Comparison of ENCODE assay signal across 29 cellular contexts in genomic region chr18:955379-956066, GRCh38. TPM values are rescaled to one million over a fixed set of nuclear protein-coding genes. Genes with fewer than 3 reads are reported as not detected.
"Had no signal": no experiment of that assay in that cellular context is flagged by ENCODE, and none has a peak within 500 bp of the region (broad histone marks: within the 10 kb centered on the region; RNA-seq: fewer than 3 reads in every experiment).

No MANE protein-coding gene starts in this region.

- H3K4me1 ChIP-seq: esophagus squamous epithelium, stomach, thyroid gland, upper lobe of left lung had no signal

- DNase-seq: activated CD4-positive, alpha-beta T cell treated with anti-CD3 and anti-CD28 coated beads, Interleukin-2, amount 50 U/mL, for 1 hour; activated CD8-positive, alpha-beta T cell treated with anti-CD3 and anti-CD28 coated beads for 36 hours; activated naive CD8-positive, alpha-beta T cell treated with anti-CD3 and anti-CD28 coated beads, Interleukin-2, amount 50 U/mL, for 24 hours; activated T-cell treated with anti-CD3 and anti-CD28 coated beads, Interleukin-2, amount 50 U/mL, for 4 hours; amygdala; caudate nucleus; cortex of kidney; endodermal cell; esophagus squamous epithelium; foreskin melanocyte; left ventricle myocardium superior; naive B cell; nephron progenitor cell; ovary; stimulated activated CD4-positive, alpha-beta T cell treated with anti-CD3 and anti-CD28 coated beads, Interleukin-1b, Interleukin-23, amount 100 ng/mL, for 48 hours; stimulated activated CD4-positive, alpha-beta T cell treated with anti-CD3 and anti-CD28 coated beads, Interleukin-4, amount 100 ng/mL, for 4 hours; stimulated activated naive B cell treated with anti-CD40 and anti-IgM and Interleukin-4, amounts not matched to agents 10 μg/mL and 1 μg/mL and 100 μg/mL, for 72 hours; stomach; T-helper 2 cell; thyroid gland; upper lobe of left lung had no signal

- H3K27ac Mint-ChIP-seq: activated CD8-positive, alpha-beta T cell treated with anti-CD3 and anti-CD28 coated beads for 36 hours; activated naive CD4-positive, alpha-beta T cell treated with anti-CD3 and anti-CD28 coated beads, Interleukin-2, amount 50 U/mL, for 24 hours; activated naive CD8-positive, alpha-beta T cell treated with anti-CD3 and anti-CD28 coated beads, Interleukin-2, amount 50 U/mL, for 24 hours; activated T-helper 17 cell treated with anti-CD3 and anti-CD28 coated beads, Interleukin-2, amount 50 U/mL, for 72 hours; endodermal cell; mesothelial cell of epicardium; naive B cell; nephron progenitor cell; progenitor cell of endocrine pancreas; stimulated activated naive B cell treated with anti-CD40 and anti-IgM and Interleukin-4, amounts not matched to agents 10 μg/mL and 1 μg/mL and 100 μg/mL, for 72 hours; WTC11 had no signal

- H3K4me3 Mint-ChIP-seq: activated CD8-positive, alpha-beta T cell treated with anti-CD3 and anti-CD28 coated beads for 36 hours; activated naive CD4-positive, alpha-beta T cell treated with anti-CD3 and anti-CD28 coated beads, Interleukin-2, amount 50 U/mL, for 24 hours; activated naive CD8-positive, alpha-beta T cell treated with anti-CD3 and anti-CD28 coated beads, Interleukin-2, amount 50 U/mL, for 24 hours; activated T-cell treated with anti-CD3 and anti-CD28 coated beads, Interleukin-2, amount 50 U/mL, for 4 hours; activated T-helper 17 cell treated with anti-CD3 and anti-CD28 coated beads, Interleukin-2, amount 50 U/mL, for 72 hours; endodermal cell; mesothelial cell of epicardium; naive B cell; nephron progenitor cell; stimulated activated naive B cell treated with anti-CD40 and anti-IgM and Interleukin-4, amounts not matched to agents 10 μg/mL and 1 μg/mL and 100 μg/mL, for 72 hours; WTC11 had no signal

- ATAC-seq: activated CD8-positive, alpha-beta T cell treated with anti-CD3 and anti-CD28 coated beads for 36 hours; activated naive CD8-positive, alpha-beta T cell treated with anti-CD3 and anti-CD28 coated beads, Interleukin-2, amount 50 U/mL, for 24 hours; activated T-cell treated with anti-CD3 and anti-CD28 coated beads, Interleukin-2, amount 50 U/mL, for 4 hours; activated T-helper 17 cell treated with anti-CD3 and anti-CD28 coated beads, Interleukin-2, amount 50 U/mL, for 72 hours; left ventricle myocardium superior; stimulated activated naive B cell treated with anti-CD40 and anti-IgM and Interleukin-4, amounts not matched to agents 10 μg/mL and 1 μg/mL and 100 μg/mL, for 72 hours had no signal

- H3K4me2 ChIP-seq: smooth muscle cell had no signal

- H3K36me3 ChIP-seq: esophagus squamous epithelium, ovary, stomach, thyroid gland, upper lobe of left lung had no signal

- H3K27me3 ChIP-seq: ovary, thyroid gland, upper lobe of left lung had no signal

- H3K4me3 ChIP-seq: esophagus squamous epithelium, ovary, smooth muscle cell, stomach, thyroid gland, upper lobe of left lung had no signal

- H3K36me3 Mint-ChIP-seq: activated naive CD4-positive, alpha-beta T cell treated with anti-CD3 and anti-CD28 coated beads, Interleukin-2, amount 50 U/mL, for 24 hours; mesothelial cell of epicardium; naive B cell; stimulated activated naive B cell treated with anti-CD40 and anti-IgM and Interleukin-4, amounts not matched to agents 10 μg/mL and 1 μg/mL and 100 μg/mL, for 72 hours; WTC11 had no signal

- H3K27ac ChIP-seq: esophagus squamous epithelium, ovary, stomach, thyroid gland, upper lobe of left lung had no signal

- H3K9me3 ChIP-seq: esophagus squamous epithelium, ovary, stomach, thyroid gland, upper lobe of left lung had no signal

- H3K4me1 Mint-ChIP-seq: activated naive CD4-positive, alpha-beta T cell treated with anti-CD3 and anti-CD28 coated beads, Interleukin-2, amount 50 U/mL, for 24 hours; activated naive CD8-positive, alpha-beta T cell treated with anti-CD3 and anti-CD28 coated beads, Interleukin-2, amount 50 U/mL, for 24 hours; activated T-helper 17 cell treated with anti-CD3 and anti-CD28 coated beads, Interleukin-2, amount 50 U/mL, for 72 hours; mesothelial cell of epicardium; naive B cell; stimulated activated naive B cell treated with anti-CD40 and anti-IgM and Interleukin-4, amounts not matched to agents 10 μg/mL and 1 μg/mL and 100 μg/mL, for 72 hours had no signal

- H3K9me3 Mint-ChIP-seq: activated CD8-positive, alpha-beta T cell treated with anti-CD3 and anti-CD28 coated beads for 36 hours; activated naive CD4-positive, alpha-beta T cell treated with anti-CD3 and anti-CD28 coated beads, Interleukin-2, amount 50 U/mL, for 24 hours; activated naive CD8-positive, alpha-beta T cell treated with anti-CD3 and anti-CD28 coated beads, Interleukin-2, amount 50 U/mL, for 24 hours; activated T-cell treated with anti-CD3 and anti-CD28 coated beads, Interleukin-2, amount 50 U/mL, for 4 hours; activated T-helper 17 cell treated with anti-CD3 and anti-CD28 coated beads, Interleukin-2, amount 50 U/mL, for 72 hours; endodermal cell; mesothelial cell of epicardium; nephron progenitor cell; stimulated activated naive B cell treated with anti-CD40 and anti-IgM and Interleukin-4, amounts not matched to agents 10 μg/mL and 1 μg/mL and 100 μg/mL, for 72 hours; WTC11 had no signal

RNA-seq across cellular contexts. Expression of gene ADCYAP1, which starts 50.9 kb away (rescaled TPM):
- total RNA-seq: activated CD8-positive, alpha-beta T cell treated with anti-CD3 and anti-CD28 coated beads for 36 hours; activated T-cell treated with anti-CD3 and anti-CD28 coated beads, Interleukin-2, amount 50 U/mL, for 4 hours; activated T-helper 17 cell treated with anti-CD3 and anti-CD28 coated beads, Interleukin-2, amount 50 U/mL, for 72 hours; chondrocyte; endodermal cell; lung microvascular endothelial cell; progenitor cell of endocrine pancreas; smooth muscle cell; WTC11 had no signal
